17 cellular contexts compared by ENCODE assay signal in the genomic region with DNA sequence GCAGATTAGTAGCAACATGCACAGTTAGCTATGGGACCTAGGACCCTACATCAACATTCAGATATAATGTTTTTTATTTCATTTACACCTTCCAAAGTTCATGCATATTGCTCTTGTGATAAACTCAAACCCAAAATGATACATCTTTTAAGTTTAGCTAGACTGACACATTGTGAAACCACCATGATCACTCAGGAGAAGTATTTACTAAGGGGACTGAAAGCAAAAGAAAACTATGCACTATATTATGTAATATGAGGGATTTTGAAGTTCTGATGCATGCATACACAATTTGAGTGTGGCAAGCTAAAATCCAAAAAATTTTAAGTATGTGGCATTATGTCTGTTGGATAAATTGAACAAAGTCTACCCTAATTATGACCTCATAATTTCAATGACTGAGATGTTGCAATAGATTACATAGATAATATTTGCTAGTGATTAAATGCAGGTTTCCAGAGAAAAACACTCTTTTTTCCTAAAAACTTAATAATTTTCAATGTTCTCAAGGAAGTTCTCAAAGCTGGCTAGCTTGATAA.
DNase-seq lines count a peak whose midpoint lies in the region; TF ChIP-seq lines count a peak whose summit lies in the region.
"Had no signal": no experiment of that assay in that cellular context is flagged by ENCODE, and none has a peak within 500 bp of the region (broad histone marks: within the 10 kb centered on the region; RNA-seq: fewer than 3 reads in every experiment).

No MANE protein-coding gene starts in this region.

- DNase-seq in EL (peak; percentile 50), HS-5 (ENCODE audit: low read depth) (peak; percentile 33), dedifferentiated amniotic fluid mesenchymal stem cell (ENCODE audit: extremely low spot score) (peak; percentile 32), HK-2 (ENCODE audit: unreplicated experiment) (no peak), osteocyte (ENCODE audit: extremely low spot score, unreplicated experiment) (no peak), NCI-H526 treated with DMSO at 0.1 percent for 48 hours (lab: John Stamatoyannopoulos, UW) (no peak)
- DNase-seq in stimulated activated CD4-positive, alpha-beta T cell treated with anti-CD3 and anti-CD28 coated beads, Interleukin-12 subunit alpha, Interleukin-12 subunit beta, amount 100 ng/mL, for 4 hours, result no peak
- DNase-seq: ACHN; CD8-positive, alpha-beta T cell; DMS79; H7; KBM-7; NCI-H1436; NCI-H2029; NCI-H2171 treated with DMSO at 0.1 percent for 48 hours; NCI-H82; SW 1271 had no signal

- H3K9me3 Mint-ChIP-seq in osteocyte (ENCODE audit: unreplicated experiment), result peaks cover 43% of the 10 kb centered on the region

- no peak for TF ChIP-seq CTCF in osteocyte (IDR thresholded peaks at IDR 0.05)

- H3K4me3 Mint-ChIP-seq in osteocyte (ENCODE audit: unreplicated experiment), result no peak overlapping the region
- H3K4me3 Mint-ChIP-seq: CD8-positive, alpha-beta T cell had no signal

- H3K36me3 Mint-ChIP-seq in osteocyte (ENCODE audit: unreplicated experiment), result no peaks in the 10 kb centered on the region
- H3K36me3 Mint-ChIP-seq: CD8-positive, alpha-beta T cell had no signal

- no peaks in the 10 kb centered on the region for H3K4me1 Mint-ChIP-seq in osteocyte (ENCODE audit: unreplicated experiment)

- no peaks in the 10 kb centered on the region for H3K27me3 Mint-ChIP-seq in osteocyte (ENCODE audit: unreplicated experiment)

- H3K27ac Mint-ChIP-seq in osteocyte (ENCODE audit: unreplicated experiment), result no peak overlapping the region
- H3K27ac Mint-ChIP-seq: CD8-positive, alpha-beta T cell had no signal

Comparison
In these comparisons a context has a peak if more than half of its experiments do, and no peak if none do; other contexts are left out.
1. DNase-seq: peak in EL (single experiment), HS-5 (single experiment) and dedifferentiated amniotic fluid mesenchymal stem cell (single experiment); none in stimulated activated CD4-positive, alpha-beta T cell treated with anti-CD3 and anti-CD28 coated beads, Interleukin-12 subunit alpha, Interleukin-12 subunit beta, amount 100 ng/mL, for 4 hours (single experiment), HK-2 (single experiment), osteocyte (single experiment) and NCI-H526 treated with DMSO at 0.1 percent for 48 hours (single experiment).